1 cellular context compared by ENCODE assay signal in the genomic region with DNA sequence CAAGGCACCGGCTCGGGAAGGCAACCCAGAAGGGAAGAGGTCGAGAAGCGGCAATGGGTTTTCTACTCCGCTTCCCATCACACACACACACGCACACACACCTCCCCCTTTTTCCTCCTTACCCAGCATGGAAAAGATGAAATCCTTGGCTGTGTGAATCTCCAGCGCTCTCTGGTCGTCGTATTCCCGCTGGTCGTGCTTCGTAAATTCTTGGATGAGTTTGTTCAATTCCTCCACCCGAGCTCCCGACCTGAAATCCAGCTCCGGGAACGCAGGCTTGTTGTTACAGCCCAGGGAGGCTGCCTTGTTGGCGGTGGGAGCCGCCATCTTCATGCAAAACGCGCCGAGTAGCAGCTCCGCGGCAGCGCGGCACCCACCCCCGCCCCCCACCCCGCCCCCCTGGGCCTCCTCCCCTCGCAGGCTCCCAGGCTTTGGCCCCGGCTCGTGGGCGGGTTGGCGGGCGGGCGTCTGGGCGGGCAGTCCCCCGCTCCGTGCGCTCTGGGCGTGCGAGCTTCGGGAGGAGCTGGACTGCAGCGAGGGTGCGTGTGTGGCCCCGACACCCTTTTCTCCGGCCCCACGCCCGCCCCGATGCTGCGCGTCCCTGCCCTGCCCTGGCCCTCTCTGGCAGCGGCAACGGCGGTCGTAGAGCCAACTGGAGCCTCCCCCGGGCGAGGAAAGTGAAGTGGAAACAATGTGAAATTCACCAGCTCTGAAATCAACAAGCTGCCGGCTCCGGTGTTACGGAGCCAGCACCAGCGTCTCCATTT.
TF ChIP-seq lines count a peak whose summit lies in the region.

A gene with protein sequence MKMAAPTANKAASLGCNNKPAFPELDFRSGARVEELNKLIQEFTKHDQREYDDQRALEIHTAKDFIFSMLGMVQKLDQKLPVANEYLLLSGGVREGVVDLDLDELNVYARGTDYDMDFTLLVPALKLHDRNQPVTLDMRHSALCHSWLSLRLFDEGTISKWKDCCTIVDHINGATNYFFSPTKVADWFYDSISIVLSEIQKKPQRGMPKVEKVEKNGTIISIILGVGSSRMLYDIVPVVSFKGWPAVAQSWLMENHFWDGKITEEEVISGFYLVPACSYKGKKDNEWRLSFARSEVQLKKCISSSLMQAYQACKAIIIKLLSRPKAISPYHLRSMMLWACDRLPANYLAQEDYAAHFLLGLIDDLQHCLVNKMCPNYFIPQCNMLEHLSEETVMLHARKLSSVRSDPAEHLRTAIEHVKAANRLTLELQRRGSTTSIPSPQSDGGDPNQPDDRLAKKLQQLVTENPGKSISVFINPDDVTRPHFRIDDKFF (minus strand): TSS at position 349 of the 767 bp plus-strand sequence. CDS start 16 bp downstream, at position 333.

TF ChIP-seq in IMR-90, 13 proteins besides CTCF, POLR2A, EP300 and RAD21:
- TF ChIP-seq, protein P1, sequence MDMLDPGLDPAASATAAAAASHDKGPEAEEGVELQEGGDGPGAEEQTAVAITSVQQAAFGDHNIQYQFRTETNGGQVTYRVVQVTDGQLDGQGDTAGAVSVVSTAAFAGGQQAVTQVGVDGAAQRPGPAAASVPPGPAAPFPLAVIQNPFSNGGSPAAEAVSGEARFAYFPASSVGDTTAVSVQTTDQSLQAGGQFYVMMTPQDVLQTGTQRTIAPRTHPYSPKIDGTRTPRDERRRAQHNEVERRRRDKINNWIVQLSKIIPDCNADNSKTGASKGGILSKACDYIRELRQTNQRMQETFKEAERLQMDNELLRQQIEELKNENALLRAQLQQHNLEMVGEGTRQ (IDR thresholded peaks at IDR 0.05; ENCODE audit: low read depth, low read length), result no peak
- TF ChIP-seq MAZ (IDR thresholded peaks at IDR 0.05; ENCODE audit: borderline replicate concordance, low read depth, low read length) (peak; percentile 47; the same call in 1 of the 2 replicates), CEBPB (IDR thresholded peaks at IDR 0.05; ENCODE audit: low read depth, low read length) (no peak), NFE2L2 (IDR thresholded peaks at IDR 0.05; ENCODE audit: low read depth, low read length) (no peak), RCOR1 (IDR thresholded peaks at IDR 0.05; ENCODE audit: insufficient replicate concordance, low read length) (no peak), MAFK (IDR thresholded peaks at IDR 0.05; ENCODE audit: low read depth, low read length) (no peak), FOS (IDR thresholded peaks at IDR 0.05; ENCODE audit: low read depth, low read length) (no peak)
TF ChIP-seq in IMR-90: peak in this region for 1.
